ENCODE assay signal across 38 cellular contexts in the genomic region with DNA sequence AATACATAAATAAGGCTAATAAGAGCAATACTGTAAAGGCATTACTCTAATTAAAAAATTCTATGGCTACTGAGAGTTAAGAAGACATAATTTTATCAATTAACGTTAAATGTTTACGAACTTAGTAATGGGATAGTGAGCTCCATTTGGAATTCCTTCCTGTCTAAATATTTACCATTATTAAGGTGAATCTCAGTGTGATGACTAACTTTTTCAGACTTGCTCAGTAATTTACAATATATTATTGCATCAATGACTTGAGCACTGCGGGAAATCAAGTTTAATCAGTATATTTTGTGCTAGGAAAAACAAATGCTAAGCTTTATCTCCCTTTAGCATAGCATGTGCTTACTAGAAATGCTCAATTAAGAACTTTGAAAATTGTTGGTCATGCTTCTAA.
"Had no signal": no experiment of that assay in that cellular context is flagged by ENCODE, and none has a peak within 500 bp of the region (broad histone marks: within the 10 kb centered on the region; RNA-seq: fewer than 3 reads in every experiment).

No MANE protein-coding gene starts in this region.

- ATAC-seq: activated naive CD4-positive, alpha-beta T cell treated with anti-CD3 and anti-CD28 coated beads, Interleukin-2, amount 50 U/mL, for 72 hours; activated naive CD8-positive, alpha-beta T cell treated with anti-CD3 and anti-CD28 coated beads, Interleukin-2, amount 50 U/mL, for 24 hours; activated T-cell treated with anti-CD3 and anti-CD28 coated beads, Interleukin-2, amount 50 U/mL, for 4 hours; activated T-cell treated with anti-CD3 and anti-CD28 coated beads, Interleukin-2, amount 50 U/mL, for 72 hours; activated T-helper 17 cell treated with anti-CD3 and anti-CD28 coated beads, Interleukin-2, amount 50 U/mL, for 72 hours; body of pancreas had no signal

- H3K4me1 ChIP-seq: adrenal gland, ascending aorta, body of pancreas, breast epithelium had no signal

- H3K4me3 ChIP-seq: adrenal gland, ascending aorta, body of pancreas, breast epithelium, cardiac muscle cell had no signal

- H3K27ac Mint-ChIP-seq: activated naive CD4-positive, alpha-beta T cell treated with anti-CD3 and anti-CD28 coated beads for 36 hours; activated naive CD4-positive, alpha-beta T cell treated with anti-CD3 and anti-CD28 coated beads, Interleukin-2, amount 10 ng/mL, durations not matched to agents 7 days and 5 days; activated naive CD4-positive, alpha-beta T cell treated with anti-CD3 and anti-CD28 coated beads, Interleukin-2, amount 50 U/mL, for 24 hours; activated naive CD4-positive, alpha-beta T cell treated with anti-CD3 and anti-CD28 coated beads, Interleukin-2, amount 50 U/mL, for 72 hours; activated naive CD8-positive, alpha-beta T cell; activated naive CD8-positive, alpha-beta T cell treated with anti-CD3 and anti-CD28 coated beads for 36 hours; activated naive CD8-positive, alpha-beta T cell treated with anti-CD3 and anti-CD28 coated beads, Interleukin-2, amount 10 ng/mL, durations not matched to agents 7 days and 5 days; activated naive CD8-positive, alpha-beta T cell treated with anti-CD3 and anti-CD28 coated beads, Interleukin-2, amount 50 U/mL, for 24 hours; activated T-cell treated with anti-CD3 and anti-CD28 coated beads, Interleukin-2, amount 50 U/mL, for 24 hours; activated T-cell treated with anti-CD3 and anti-CD28 coated beads, Interleukin-2, amount 50 U/mL, for 72 hours; activated T-helper 1 cell treated with anti-CD3 and anti-CD28 coated beads, Interleukin-12 subunit alpha, Interleukin-12 subunit beta, Interleukin-2, Interleukin-4 antibody, amounts not matched to agents 30 ng/mL and 10 ng/mL and 1 ng/mL, durations not matched to agents 14 hours and 24 hours and 36 hours; activated T-helper 17 cell treated with anti-CD3 and anti-CD28 coated beads, Interleukin-2, amount 50 U/mL, for 72 hours; activated T-helper 2 cell treated with anti-CD3 and anti-CD28 coated beads, Interferon-gamma antibody, Interleukin-2, Interleukin-4, amounts not matched to agents 10 μg/mL and 5 μg/mL and 100 μg/mL, durations not matched to agents 14 hours and 24 hours and 36 hours; brain had no signal

- H3K4me1 Mint-ChIP-seq: activated naive CD4-positive, alpha-beta T cell treated with anti-CD3 and anti-CD28 coated beads, Interleukin-2, amount 10 ng/mL, durations not matched to agents 7 days and 5 days; activated naive CD4-positive, alpha-beta T cell treated with anti-CD3 and anti-CD28 coated beads, Interleukin-2, amount 50 U/mL, for 24 hours; activated naive CD8-positive, alpha-beta T cell treated with anti-CD3 and anti-CD28 coated beads for 36 hours; activated naive CD8-positive, alpha-beta T cell treated with anti-CD3 and anti-CD28 coated beads, Interleukin-2, amount 10 ng/mL, durations not matched to agents 7 days and 5 days; activated naive CD8-positive, alpha-beta T cell treated with anti-CD3 and anti-CD28 coated beads, Interleukin-2, amount 50 U/mL, for 24 hours; activated T-helper 17 cell treated with anti-CD3 and anti-CD28 coated beads, Interleukin-2, amount 50 U/mL, for 72 hours; brain; central memory CD8-positive, alpha-beta T cell had no signal

- H3K4me3 Mint-ChIP-seq: activated naive CD4-positive, alpha-beta T cell treated with anti-CD3 and anti-CD28 coated beads for 36 hours; activated naive CD4-positive, alpha-beta T cell treated with anti-CD3 and anti-CD28 coated beads, Interleukin-2, amount 10 ng/mL, durations not matched to agents 7 days and 5 days; activated naive CD4-positive, alpha-beta T cell treated with anti-CD3 and anti-CD28 coated beads, Interleukin-2, amount 50 U/mL, for 24 hours; activated naive CD8-positive, alpha-beta T cell; activated naive CD8-positive, alpha-beta T cell treated with anti-CD3 and anti-CD28 coated beads for 36 hours; activated naive CD8-positive, alpha-beta T cell treated with anti-CD3 and anti-CD28 coated beads, Interleukin-2, amount 10 ng/mL, durations not matched to agents 7 days and 5 days; activated naive CD8-positive, alpha-beta T cell treated with anti-CD3 and anti-CD28 coated beads, Interleukin-2, amount 50 U/mL, for 24 hours; activated T-cell treated with anti-CD3 and anti-CD28 coated beads, Interleukin-2, amount 50 U/mL, for 24 hours; activated T-cell treated with anti-CD3 and anti-CD28 coated beads, Interleukin-2, amount 50 U/mL, for 4 hours; activated T-cell treated with anti-CD3 and anti-CD28 coated beads, Interleukin-2, amount 50 U/mL, for 72 hours; activated T-helper 1 cell treated with anti-CD3 and anti-CD28 coated beads, Interleukin-12 subunit alpha, Interleukin-12 subunit beta, Interleukin-2, Interleukin-4 antibody, amounts not matched to agents 30 ng/mL and 10 ng/mL and 1 ng/mL, durations not matched to agents 14 hours and 24 hours and 36 hours; activated T-helper 17 cell treated with anti-CD3 and anti-CD28 coated beads, Interleukin-2, amount 50 U/mL, for 72 hours; brain; central memory CD8-positive, alpha-beta T cell had no signal

- H3K27ac ChIP-seq: adrenal gland, ascending aorta, body of pancreas, brain microvascular endothelial cell, breast epithelium, cardiac muscle cell had no signal

- H3K27me3 ChIP-seq: adrenal gland, ascending aorta, body of pancreas, brain microvascular endothelial cell, breast epithelium, cardiac muscle cell had no signal

- H3K9me3 ChIP-seq: adrenal gland, ascending aorta, body of pancreas, breast epithelium had no signal

- H3K27me3 Mint-ChIP-seq: activated naive CD4-positive, alpha-beta T cell treated with anti-CD3 and anti-CD28 coated beads, Interleukin-2, amount 10 ng/mL, durations not matched to agents 7 days and 5 days; activated naive CD4-positive, alpha-beta T cell treated with anti-CD3 and anti-CD28 coated beads, Interleukin-2, amount 50 U/mL, for 24 hours; activated naive CD8-positive, alpha-beta T cell; activated naive CD8-positive, alpha-beta T cell treated with anti-CD3 and anti-CD28 coated beads, Interleukin-2, amount 10 ng/mL, durations not matched to agents 7 days and 5 days; activated naive CD8-positive, alpha-beta T cell treated with anti-CD3 and anti-CD28 coated beads, Interleukin-2, amount 50 U/mL, for 24 hours; activated T-cell treated with anti-CD3 and anti-CD28 coated beads, Interleukin-2, amount 50 U/mL, for 24 hours; activated T-helper 17 cell treated with anti-CD3 and anti-CD28 coated beads, Interleukin-2, amount 50 U/mL, for 72 hours; brain; central memory CD8-positive, alpha-beta T cell had no signal

- DNase-seq: activated effector memory CD4-positive, alpha-beta T cell treated with anti-CD3 and anti-CD28 coated beads, Interleukin-2, amount 50 U/mL, for 16 hours; activated effector memory CD4-positive, alpha-beta T cell treated with Interleukin-2 at 50 U/mL for 16 hours; activated gamma-delta T cell; activated gamma-delta T cell treated with Interleukin-2 at 50 U/mL for 16 hours; activated naive CD4-positive, alpha-beta T cell; activated naive CD4-positive, alpha-beta T cell treated with anti-CD3 and anti-CD28 coated beads for 36 hours; activated naive CD4-positive, alpha-beta T cell treated with anti-CD3 and anti-CD28 coated beads, Interleukin-2, amount 10 ng/mL, durations not matched to agents 7 days and 5 days; activated naive CD4-positive, alpha-beta T cell treated with anti-CD3 and anti-CD28 coated beads, Interleukin-2, amount 50 U/mL, for 16 hours; activated naive CD4-positive, alpha-beta T cell treated with Interleukin-2 at 50 U/mL for 16 hours; activated naive CD8-positive, alpha-beta T cell treated with anti-CD3 and anti-CD28 coated beads for 36 hours; activated naive CD8-positive, alpha-beta T cell treated with anti-CD3 and anti-CD28 coated beads, Interleukin-2, amount 10 ng/mL, durations not matched to agents 7 days and 5 days; activated naive CD8-positive, alpha-beta T cell treated with anti-CD3 and anti-CD28 coated beads, Interleukin-2, amount 50 U/mL, for 24 hours; activated T-cell treated with anti-CD3 and anti-CD28 coated beads, Interleukin-2, amount 50 U/mL, for 1 hour; activated T-cell treated with anti-CD3 and anti-CD28 coated beads, Interleukin-2, amount 50 U/mL, for 24 hours; activated T-cell treated with anti-CD3 and anti-CD28 coated beads, Interleukin-2, amount 50 U/mL, for 4 hours; activated T-cell treated with anti-CD3 and anti-CD28 coated beads, Interleukin-2, amount 50 U/mL, for 48 hours; activated T-cell treated with anti-CD3 and anti-CD28 coated beads, Interleukin-2, amount 50 U/mL, for 72 hours; adrenal gland; amniotic stem cell; amygdala; anterior cingulate cortex; aorta; body of pancreas; brain microvascular endothelial cell; caudate nucleus; central memory CD4-positive, alpha-beta T cell; cerebellar nuclear complex had no signal

- H3K9me3 Mint-ChIP-seq: activated naive CD4-positive, alpha-beta T cell treated with anti-CD3 and anti-CD28 coated beads, Interleukin-2, amount 50 U/mL, for 24 hours; activated naive CD4-positive, alpha-beta T cell treated with anti-CD3 and anti-CD28 coated beads, Interleukin-2, amount 50 U/mL, for 72 hours; activated naive CD8-positive, alpha-beta T cell treated with anti-CD3 and anti-CD28 coated beads for 36 hours; activated naive CD8-positive, alpha-beta T cell treated with anti-CD3 and anti-CD28 coated beads, Interleukin-2, amount 50 U/mL, for 24 hours; activated T-helper 2 cell treated with anti-CD3 and anti-CD28 coated beads, Interferon-gamma antibody, Interleukin-2, Interleukin-4, amounts not matched to agents 10 μg/mL and 5 μg/mL and 100 μg/mL, durations not matched to agents 14 hours and 24 hours and 36 hours had no signal

- H3K36me3 Mint-ChIP-seq: activated naive CD4-positive, alpha-beta T cell treated with anti-CD3 and anti-CD28 coated beads, Interleukin-2, amount 10 ng/mL, durations not matched to agents 7 days and 5 days; activated naive CD4-positive, alpha-beta T cell treated with anti-CD3 and anti-CD28 coated beads, Interleukin-2, amount 50 U/mL, for 24 hours; activated naive CD4-positive, alpha-beta T cell treated with anti-CD3 and anti-CD28 coated beads, Interleukin-2, amount 50 U/mL, for 72 hours; activated naive CD8-positive, alpha-beta T cell; activated naive CD8-positive, alpha-beta T cell treated with anti-CD3 and anti-CD28 coated beads for 36 hours; activated naive CD8-positive, alpha-beta T cell treated with anti-CD3 and anti-CD28 coated beads, Interleukin-2, amount 10 ng/mL, durations not matched to agents 7 days and 5 days; brain had no signal

- H3K36me3 ChIP-seq: adrenal gland, ascending aorta, brain microvascular endothelial cell, breast epithelium, cardiac muscle cell had no signal
